Comparison of ENCODE assay signal across 24 cellular contexts in genomic region chr11:61307354-61307753, GRCh38.
"Had no signal": no experiment of that assay in that cellular context is flagged by ENCODE, and none has a peak within 500 bp of the region (broad histone marks: within the 10 kb centered on the region; RNA-seq: fewer than 3 reads in every experiment).

No MANE protein-coding gene starts in this region.

- H3K79me2 ChIP-seq: parathyroid adenoma had no signal

- H3K27ac ChIP-seq: epithelial cell of prostate, esophagus muscularis mucosa, gastrocnemius medialis, heart right ventricle, left lung, lower lobe of right lung, parathyroid adenoma, psoas muscle, spleen, testis, tibial nerve, upper lobe of right lung, vagina had no signal

- DNase-seq: effector memory CD8-positive, alpha-beta T cell; gastrocnemius medialis; heart right ventricle; hypothalamus; islet precursor cell; left lung; lower lobe of right lung; midbrain; naive B cell; psoas muscle; retina; spleen; stimulated activated CD4-positive, alpha-beta T cell treated with anti-CD3 and anti-CD28 coated beads, Interleukin-15, amount 100 ng/mL, for 24 hours; stimulated activated CD4-positive, alpha-beta T cell treated with anti-CD3 and anti-CD28 coated beads, Interleukin-1b, Interleukin-23, amount 100 ng/mL, for 48 hours; stimulated activated CD4-positive, alpha-beta T cell treated with anti-CD3 and anti-CD28 coated beads, Interleukin-4, amount 100 ng/mL, for 24 hours; testis; upper lobe of right lung had no signal

- H3K9me3 ChIP-seq: esophagus muscularis mucosa, gastrocnemius medialis, heart right ventricle, left lung, lower lobe of right lung, psoas muscle, spleen, testis, tibial nerve, upper lobe of right lung, vagina had no signal

- ATAC-seq: effector memory CD8-positive, alpha-beta T cell; gastrocnemius medialis; heart right ventricle; left lung; lower lobe of right lung; psoas muscle; sciatic nerve; stimulated activated memory B cell treated with anti-CD40 and anti-IgM and Interleukin-4, amounts not matched to agents 10 μg/mL and 1 μg/mL and 100 μg/mL, for 72 hours; upper lobe of right lung had no signal

- H2AFZ ChIP-seq: parathyroid adenoma had no signal

- H3K9ac ChIP-seq: parathyroid adenoma had no signal

- H3K4me1 ChIP-seq: esophagus muscularis mucosa, gastrocnemius medialis, heart right ventricle, left lung, lower lobe of right lung, psoas muscle, spleen, testis, tibial nerve, upper lobe of right lung, vagina had no signal

- H3K4me3 ChIP-seq: esophagus muscularis mucosa, gastrocnemius medialis, heart right ventricle, left lung, lower lobe of right lung, psoas muscle, spleen, testis, tibial nerve, upper lobe of right lung, vagina had no signal

- H3K27me3 ChIP-seq: esophagus muscularis mucosa, gastrocnemius medialis, heart right ventricle, left lung, spleen, testis, tibial nerve, upper lobe of right lung, vagina had no signal
